In the genomic region with DNA sequence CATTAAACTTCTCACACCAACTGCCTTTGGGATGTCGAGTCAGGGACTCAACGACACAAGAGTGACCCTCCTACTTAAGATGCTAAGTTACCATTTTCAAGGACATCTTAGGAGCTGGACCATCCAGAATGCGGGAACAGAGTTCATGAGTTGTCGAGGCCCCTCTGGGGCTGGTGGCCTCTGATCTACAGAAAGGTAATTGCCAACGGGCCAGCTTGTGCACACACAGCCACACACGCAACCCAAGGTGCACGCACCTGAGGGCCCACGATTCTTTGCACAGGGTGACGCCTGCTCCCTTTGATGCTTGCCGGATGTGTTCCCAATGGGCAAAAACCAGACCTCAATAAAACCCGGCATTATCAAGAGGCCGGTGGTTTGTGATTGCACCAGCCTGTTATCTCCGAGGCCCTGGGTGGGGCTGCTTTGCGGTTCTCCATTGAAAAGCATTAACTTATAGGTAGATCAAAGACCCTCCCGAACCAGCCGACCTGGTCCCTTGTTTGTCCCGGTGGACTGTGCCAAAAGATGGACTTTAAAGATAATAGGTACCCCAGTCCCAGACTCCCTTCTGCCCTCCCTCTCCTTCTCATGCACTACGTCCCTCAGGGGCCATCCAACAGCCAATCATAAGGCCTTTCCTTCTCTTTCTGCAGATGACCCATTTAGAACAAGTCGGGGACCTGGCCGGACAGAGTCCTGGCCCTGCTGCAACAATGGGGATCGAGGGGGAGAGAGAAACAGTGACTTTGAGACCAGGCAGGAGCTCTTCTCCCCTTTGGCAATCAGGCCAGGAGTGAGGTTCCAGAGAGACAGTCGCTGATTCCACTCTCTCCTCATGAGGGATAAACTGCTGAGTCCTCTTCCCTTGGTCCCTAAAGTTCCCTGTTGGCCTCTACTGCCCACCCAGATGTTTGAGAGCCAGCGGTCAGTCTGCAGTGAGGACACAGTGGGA, we compare ENCODE assay signal across 20 cellular contexts.
DNase-seq lines count a peak whose midpoint lies in the region; ATAC-seq, FAIRE-seq and TF ChIP-seq lines count a peak whose summit lies in the region.
"Had no signal": no experiment of that assay in that cellular context is flagged by ENCODE, and none has a peak within 500 bp of the region (broad histone marks: within the 10 kb centered on the region; RNA-seq: fewer than 3 reads in every experiment).

No MANE protein-coding gene starts in this region.

- H3K14ac ChIP-seq in H1 (ENCODE audit: insufficient read length) (no peak overlapping the region), neuronal stem cell (ENCODE audit: low read length) (no peak overlapping the region)

- no peak overlapping the region for H4K5ac ChIP-seq in H1 (ENCODE audit: insufficient read length, low read depth, low read length)

- H3K4ac ChIP-seq in H1 (replicated peaks; ENCODE audit: insufficient read length, low read depth, low read length) (no peak overlapping the region), neuronal stem cell (ENCODE audit: low read length) (no peak overlapping the region)

- no peak overlapping the region for H4K8ac ChIP-seq in H1 (ENCODE audit: extremely low read depth, insufficient read depth, low read length)
- H4K8ac ChIP-seq in neuronal stem cell (ENCODE audit: low read depth, low read length) = no peak overlapping the region

- H3K9me3 Mint-ChIP-seq in Caco-2 (ENCODE audit: unreplicated experiment) = peaks cover 20% of the 10 kb centered on the region
- peaks cover 9% of the 10 kb centered on the region for H3K9me3 Mint-ChIP-seq in activated CD8-positive, alpha-beta memory T cell treated with anti-CD3 and anti-CD28 coated beads, Interleukin-2, amount 10 ng/mL, durations not matched to agents 7 days and 5 days (ENCODE audit: low read depth)

- no peak overlapping the region for H3K4me2 ChIP-seq in H1 (ENCODE audit: insufficient read depth in 1 of 2, low read depth in 2 of 2, low read length in 2 of 2)
- H3K4me2 ChIP-seq in neuronal stem cell (ENCODE audit: insufficient read depth, low read length, poor library complexity, severe bottlenecking) = no peak overlapping the region
- H3K4me2 ChIP-seq: BLaER1, KMS-11 had no signal

- H2AK5ac ChIP-seq in H1 (ENCODE audit: low read depth, low read length) (peak overlapping the region; percentile 1; the same call in 1 of the 2 replicates), neuronal stem cell (ENCODE audit: low read depth, low read length) (no peak overlapping the region)

- peak overlapping the region; percentile 47 for H3K4me3 Mint-ChIP-seq in Caco-2 (ENCODE audit: unreplicated experiment)
- H3K4me3 Mint-ChIP-seq in activated CD8-positive, alpha-beta memory T cell treated with anti-CD3 and anti-CD28 coated beads, Interleukin-2, amount 10 ng/mL, durations not matched to agents 7 days and 5 days = no peak overlapping the region
- H3K4me3 Mint-ChIP-seq: CD4-positive, alpha-beta memory T cell; HFFc6 had no signal

- H3K36me3 ChIP-seq in Caco-2 (ENCODE audit: control insufficient read depth, insufficient read depth, low read length) = peaks cover 4% of the 10 kb centered on the region; the same call in 1 of the 2 replicates
- peaks cover 6% of the 10 kb centered on the region for H3K36me3 ChIP-seq in Panc1 (ENCODE audit: control insufficient read depth, insufficient read depth, low read length)
- H3K36me3 ChIP-seq in H1 (ENCODE audit: control insufficient read depth in 2 of 4, insufficient read depth in 4 of 4, low read length in 3 of 4) = no peaks in the 10 kb centered on the region
- no peaks in the 10 kb centered on the region for H3K36me3 ChIP-seq in neuronal stem cell (replicated peaks in 1 of 2; ENCODE audit: control insufficient read depth in 2 of 2, insufficient read depth in 2 of 2, low read length in 2 of 2)
- no peaks in the 10 kb centered on the region for H3K36me3 ChIP-seq in thyroid gland
- H3K36me3 ChIP-seq: BLaER1 had no signal

- no peak for ATAC-seq in Panc1
- ATAC-seq in GM19395 (IDR thresholded peaks at IDR 0.05; ENCODE audit: unreplicated experiment) = no peak
- no peak for ATAC-seq in activated CD8-positive, alpha-beta memory T cell treated with anti-CD3 and anti-CD28 coated beads, Interleukin-2, amount 10 ng/mL, durations not matched to agents 7 days and 5 days

- WGBS in H1 (ENCODE audit: extremely low coverage in 1 of 2, insufficient coverage in 1 of 2, insufficient read length in 1 of 2, insufficient replicate concordance in 2 of 2, low coverage in 1 of 2, low lambda C conversion rate in 2 of 2, missing lambda C conversion rate in 1 of 2), 2 experiments = 89% methylated on average over 21 of the region's 23 CpGs; no CpG with 5 or more reads in 1 of the 2 experiments
- no CpG with 5 or more reads among the region's 23 CpGs for WGBS in neuronal stem cell (ENCODE audit: extremely low coverage in 2 of 2, insufficient read length in 2 of 2, insufficient replicate concordance in 1 of 2), 2 donors
- WGBS in thyroid gland, 2 donors = 90 to 91% methylated on average over 23 of the region's 23 CpGs

- H2BK5ac ChIP-seq in H1 (ENCODE audit: low read depth, low read length) = no peak overlapping the region
- H2BK5ac ChIP-seq in neuronal stem cell (ENCODE audit: low read length) = no peak overlapping the region

- H3K9me3 ChIP-seq in Caco-2 = peaks cover 16% of the 10 kb centered on the region
- peaks cover 14% of the 10 kb centered on the region; the same call in 1 of the 2 replicates for H3K9me3 ChIP-seq in Panc1 (ENCODE audit: control insufficient read depth, insufficient read depth, low read depth, low read length)
- peaks cover 2 to 5% of the 10 kb centered on the region in 2 experiments; a peak in 2 of 4 replicates for H3K9me3 ChIP-seq in H1 (ENCODE audit: insufficient read depth in 2 of 2, low read depth in 1 of 2, low read length in 1 of 2)
- peaks cover 0 to 9% of the 10 kb centered on the region in 2 donors for H3K9me3 ChIP-seq in neuronal stem cell (replicated peaks in 1 of 2; ENCODE audit: control insufficient read depth in 2 of 2, insufficient read depth in 1 of 2, low read depth in 1 of 2, low read length in 2 of 2)
- no peaks in the 10 kb centered on the region for H3K9me3 ChIP-seq in thyroid gland

- H2BK12ac ChIP-seq in H1 (ENCODE audit: low read depth, low read length) (no peak overlapping the region), neuronal stem cell (ENCODE audit: low read length) (no peak overlapping the region)

- H3K27ac ChIP-seq in Panc1 (ENCODE audit: low read length) (0 out of 2 replicates have a peak overlapping the region, but pooled peaks have one; percentile 25), H1 (ENCODE audit: low read depth, low read length) (no peak overlapping the region), neuronal stem cell (replicated peaks; ENCODE audit: low read length) (no peak overlapping the region), thyroid gland (no peak overlapping the region)
- H3K27ac ChIP-seq: BLaER1, KMS-11 had no signal

- no peak overlapping the region for H2BK20ac ChIP-seq in H1 (ENCODE audit: low read length)

- no peak overlapping the region for H3K18ac ChIP-seq in H1 (ENCODE audit: extremely low read depth, low read length)
- peak overlapping the region; percentile 5 for H3K18ac ChIP-seq in neuronal stem cell (ENCODE audit: low read length)

- H2BK15ac ChIP-seq in H1 (ENCODE audit: low read length) (no peak overlapping the region), neuronal stem cell (ENCODE audit: low read length) (no peak overlapping the region)

- H2BK120ac ChIP-seq in H1 (replicated peaks; ENCODE audit: low read depth, low read length) = no peak overlapping the region
- no peak overlapping the region for H2BK120ac ChIP-seq in neuronal stem cell (ENCODE audit: low read depth, low read length)

- H3K23ac ChIP-seq in H1 (ENCODE audit: insufficient read length) = no peak overlapping the region
- H3K23ac ChIP-seq in neuronal stem cell (ENCODE audit: low read depth, low read length, poor library complexity) = no peak overlapping the region

- no peaks in the 10 kb centered on the region for H3K79me2 ChIP-seq in H1 (ENCODE audit: control insufficient read depth in 1 of 2, insufficient read depth in 2 of 2, low read length in 2 of 2)

- H4K20me1 ChIP-seq in H1 (replicated peaks in 1 of 2; ENCODE audit: control insufficient read depth in 1 of 2, insufficient read depth in 2 of 2, low read length in 2 of 2) = no peaks in the 10 kb centered on the region
- H4K20me1 ChIP-seq: BLaER1 had no signal

- no peak for TF ChIP-seq RAD21 in H1 (IDR thresholded peaks at IDR 0.05 in 1 of 2, conservative IDR thresholded peaks at IDR 0.05 in 1 of 2; ENCODE audit: low read depth in 2 of 2, low read length in 2 of 2)

- in situ Hi-C loops in Panc1 (cut with HindIII; ENCODE audit: low pct_unique_long_range_greater_than_20kb, low sequenced_read_pairs) = loop anchor here (25.0 kb wide), 1 partner anchor 276 kb away; no protein-coding TSS in a partner anchor

- no peak for TF ChIP-seq EP300 in H1 (IDR thresholded peaks at IDR 0.05; ENCODE audit: borderline replicate concordance in 1 of 2, low read depth in 2 of 2, low read length in 2 of 2)

- FAIRE-seq in H1 (lab: Jason Lieb, UNC) = no peak
- FAIRE-seq: D721Med, GM12892, GM18507 had no signal

- no peaks in the 10 kb centered on the region for H3K27me3 ChIP-seq in Caco-2 (replicated peaks; ENCODE audit: control insufficient read depth, insufficient read depth, low read length)
- H3K27me3 ChIP-seq in Panc1 (ENCODE audit: control insufficient read depth, insufficient read depth, low read length) = no peaks in the 10 kb centered on the region
- H3K27me3 ChIP-seq in H1 (replicated peaks in 1 of 4; ENCODE audit: control insufficient read depth in 3 of 4, extremely low read depth in 1 of 4, insufficient read depth in 3 of 4, low read length in 3 of 4) = peaks cover 21 to 33% (median 25%) of the 10 kb centered on the region in 4 experiments
- no peaks in the 10 kb centered on the region for H3K27me3 ChIP-seq in neuronal stem cell (ENCODE audit: control insufficient read depth in 3 of 3, insufficient read depth in 3 of 3, low read depth in 1 of 3, low read length in 3 of 3)
- H3K27me3 ChIP-seq in thyroid gland = no peaks in the 10 kb centered on the region
- H3K27me3 ChIP-seq: BLaER1 had no signal

- peaks cover 65% of the 10 kb centered on the region for H3K36me3 Mint-ChIP-seq in Caco-2 (ENCODE audit: insufficient read depth, unreplicated experiment)
- H3K36me3 Mint-ChIP-seq in activated CD8-positive, alpha-beta memory T cell treated with anti-CD3 and anti-CD28 coated beads, Interleukin-2, amount 10 ng/mL, durations not matched to agents 7 days and 5 days = peaks cover 3% of the 10 kb centered on the region

- CTCF ChIA-PET in Caco-2 (lab: Charles Lee) (no interaction called here), Panc1 (lab: Charles Lee) (no interaction called here), H1 (lab: Charles Lee; ENCODE audit: partially characterized antibody) (interaction anchor here (0.8 to 1.4 kb wide), 5 partner anchors 17 to 1346 kb away, joined by 3 read pairs; no protein-coding TSS in a partner anchor)
- CTCF ChIA-PET in activated CD8-positive, alpha-beta memory T cell treated with anti-CD3 and anti-CD28 coated beads, Interleukin-2, amount 10 ng/mL, durations not matched to agents 7 days and 5 days (lab: Charles Lee) = no interaction called here

- peaks cover 60% of the 10 kb centered on the region for H3K4me1 ChIP-seq in Caco-2
- peaks cover 49% of the 10 kb centered on the region for H3K4me1 ChIP-seq in Panc1 (ENCODE audit: control insufficient read depth, insufficient read depth, low read length)
- H3K4me1 ChIP-seq in H1 (replicated peaks in 1 of 4; ENCODE audit: control insufficient read depth in 3 of 4, insufficient read depth in 4 of 4, low read length in 3 of 4) = peaks cover 0 to 4% (median 0%) of the 10 kb centered on the region in 4 experiments; a peak in 1 of 7 replicates
- peaks cover 0 to 12% of the 10 kb centered on the region in 2 donors for H3K4me1 ChIP-seq in neuronal stem cell (ENCODE audit: control insufficient read depth in 2 of 2, insufficient read depth in 1 of 2, low read depth in 1 of 2, low read length in 2 of 2)
- peaks cover 4 to 15% of the 10 kb centered on the region in 2 donors for H3K4me1 ChIP-seq in thyroid gland

- TF ChIP-seq POLR2A in H1 (IDR thresholded peaks at IDR 0.05; ENCODE audit: control extremely low read depth in 1 of 2, low read depth in 2 of 2, low read length in 2 of 2) (no peak), thyroid gland (IDR thresholded peaks at IDR 0.05) (no peak)

- H3K23me2 ChIP-seq in H1 (ENCODE audit: low read depth, low read length) = no peaks in the 10 kb centered on the region

- H2AFZ ChIP-seq in H1 (ENCODE audit: low read length) (no peak overlapping the region), neuronal stem cell (ENCODE audit: low read length) (no peak overlapping the region)

- POLR2A ChIA-PET in Caco-2 (lab: Charles Lee) (interaction anchor here (1.3 kb wide), 1 partner anchor 292 kb away, joined by 5 read pairs; a partner anchor contains a TSS), Panc1 (lab: Charles Lee) (interaction anchor here (0.6 kb wide), 1 partner anchor 98 kb away, joined by 5 read pairs; no protein-coding TSS in a partner anchor), H1 (lab: Charles Lee; ENCODE audit: partially characterized antibody) (interaction anchor here (0.6 kb wide), 1 partner anchor 99 kb away, joined by 3 read pairs; no protein-coding TSS in a partner anchor)

- H3K4me1 Mint-ChIP-seq in Caco-2 (ENCODE audit: low read depth, unreplicated experiment) = peaks cover 35% of the 10 kb centered on the region
- H3K4me1 Mint-ChIP-seq in activated CD8-positive, alpha-beta memory T cell treated with anti-CD3 and anti-CD28 coated beads, Interleukin-2, amount 10 ng/mL, durations not matched to agents 7 days and 5 days = no peaks in the 10 kb centered on the region

- H3K56ac ChIP-seq in H1 (replicated peaks; ENCODE audit: insufficient read length, low read depth, low read length) = no peak overlapping the region

- no peak overlapping the region for H4K91ac ChIP-seq in H1 (replicated peaks; ENCODE audit: insufficient read length, low read length)
- H4K91ac ChIP-seq in neuronal stem cell (ENCODE audit: low read depth, low read length, poor library complexity) = no peak overlapping the region

- BruUV-seq in Caco-2 (replicated peaks; lab: Mats Ljungman, UMichigan) (no TSS peak), Panc1 (replicated peaks; lab: Mats Ljungman, UMichigan) (no TSS peak)

- H3K9ac ChIP-seq in H1 (replicated peaks in 1 of 4; ENCODE audit: extremely low read depth in 1 of 4, low read depth in 3 of 4, low read length in 3 of 4) = no peak overlapping the region
- H3K9ac ChIP-seq in neuronal stem cell (ENCODE audit: low read depth, low read length, poor library complexity) = no peak overlapping the region
- H3K9ac ChIP-seq: BLaER1, KMS-11 had no signal

- peak overlapping the region; percentile 77 for H3K27ac Mint-ChIP-seq in Caco-2 (ENCODE audit: unreplicated experiment)
- H3K27ac Mint-ChIP-seq in activated CD8-positive, alpha-beta memory T cell treated with anti-CD3 and anti-CD28 coated beads, Interleukin-2, amount 10 ng/mL, durations not matched to agents 7 days and 5 days = no peak overlapping the region
- H3K27ac Mint-ChIP-seq: CD4-positive, alpha-beta memory T cell; HFFc6 had no signal

- H3K79me1 ChIP-seq in H1 (ENCODE audit: low read depth, low read length) (no peaks in the 10 kb centered on the region), neuronal stem cell (ENCODE audit: low read depth, low read length) (no peaks in the 10 kb centered on the region)

- H3K4me3 ChIP-seq in Caco-2 (ENCODE audit: low read depth, low read length) (no peak overlapping the region), Panc1 (ENCODE audit: low read depth in 2 of 2, low read length in 2 of 2) (no peak overlapping the region), H1 (ENCODE audit: extremely low read depth in 1 of 4, insufficient read depth in 2 of 4, low read depth in 3 of 4, low read length in 4 of 4) (no peak overlapping the region), neuronal stem cell (ENCODE audit: low read length in 2 of 2) (no peak overlapping the region), thyroid gland (replicated peaks in 1 of 3) (no peak overlapping the region)
- H3K4me3 ChIP-seq: BLaER1 had no signal

- TF ChIP-seq CTCF in Caco-2 (IDR thresholded peaks at IDR 0.05; ENCODE audit: insufficient read depth in 1 of 2, low read depth in 1 of 2, low read length in 1 of 2, severe bottlenecking in 1 of 2, unreplicated experiment in 1 of 2) (no peak), Panc1 (IDR thresholded peaks at IDR 0.05) (no peak), H1 (IDR thresholded peaks at IDR 0.05; ENCODE audit: control extremely low read depth in 1 of 3, insufficient read depth in 1 of 3, low read depth in 1 of 3, low read length in 3 of 3) (no peak), thyroid gland (IDR thresholded peaks at IDR 0.05) (no peak)

- intact Hi-C loops in Caco-2 (cut with micrococcal nuclease; ENCODE audit: unreplicated experiment) = loop anchor here (1.0 to 5.0 kb wide), 7 partner anchors 8 to 291 kb away; a partner anchor contains a TSS
- intact Hi-C loops in Panc1 (cut with micrococcal nuclease; ENCODE audit: unreplicated experiment) = no loop called here
- intact Hi-C loops in thyroid gland (cut with DNase I) = no loop called here

- DNase-seq in Caco-2 (peak; percentile 91 to 97), Panc1 (ENCODE audit: low read depth, low spot score) (no peak), H1 (ENCODE audit: low read depth in 1 of 2, low spot score in 2 of 2) (no peak), neuronal stem cell (ENCODE audit: low spot score) (no peak), Ammon's horn (ENCODE audit: low spot score) (no peak), thyroid gland (no peak)
- no peak for DNase-seq in activated CD8-positive, alpha-beta memory T cell treated with anti-CD3 and anti-CD28 coated beads, Interleukin-2, amount 10 ng/mL, durations not matched to agents 7 days and 5 days
- DNase-seq: CD4-positive, alpha-beta memory T cell; HFFc6; NCI-H1417; NCI-H1930; NCI-H226; NCI-H524; NCI-H82 had no signal

- no peaks in the 10 kb centered on the region for H3K27me3 Mint-ChIP-seq in Caco-2 (ENCODE audit: insufficient read depth, unreplicated experiment)
- no peaks in the 10 kb centered on the region for H3K27me3 Mint-ChIP-seq in activated CD8-positive, alpha-beta memory T cell treated with anti-CD3 and anti-CD28 coated beads, Interleukin-2, amount 10 ng/mL, durations not matched to agents 7 days and 5 days

Comparison
In these comparisons a context has a peak if more than half of its experiments do, and no peak if none do; other contexts are left out.
1. DNase-seq: peak in Caco-2 (2 of 2); none in Panc1 (single experiment), H1 (0 of 2), neuronal stem cell (single experiment), Ammon's horn (single experiment), thyroid gland (0 of 2) and activated CD8-positive, alpha-beta memory T cell treated with anti-CD3 and anti-CD28 coated beads, Interleukin-2, amount 10 ng/mL, durations not matched to agents 7 days and 5 days (single experiment).